Comparison of ENCODE assay signal across 1 cellular context in genomic region chr11:112073941-112074811, GRCh38.
A peak's percentile ranks its signal among the peaks of the same experiment; 100 is the strongest.
TF ChIP-seq lines count a peak whose summit lies in the region.

NKAPD1 (plus strand) TSS chr11:112074299; CDS start chr11:112075575, 1,276 bp downstream.
PIH1D2 (minus strand) TSS chr11:112074017; CDS start chr11:112073174, 843 bp downstream.

TF ChIP-seq in K562, 482 proteins besides CTCF, POLR2A, EP300 and RAD21 (continued from another document and continues in another):
- 0 out of 2 replicates have a peak, but pooled peaks have one; percentile 48 for TF ChIP-seq FOXP4 (CRISPR knock-in tag; IDR thresholded peaks at IDR 0.05; ENCODE audit: borderline replicate concordance)
- TF ChIP-seq ATF1 (CRISPR knock-in tag; IDR thresholded peaks at IDR 0.05) = no peak
- peak; percentile 82 for TF ChIP-seq ATF1 (tag; IDR thresholded peaks at IDR 0.05)
- peak; percentile 47 for TF ChIP-seq MAX (CRISPR knock-in tag; IDR thresholded peaks at IDR 0.05)
- TF ChIP-seq ZNF23 (CRISPR knock-in tag; IDR thresholded peaks at IDR 0.05) = no peak
- TF ChIP-seq BRD4 (IDR thresholded peaks at IDR 0.05) = peak; percentile 94
- no peak for TF ChIP-seq PCBP2 (IDR thresholded peaks at IDR 0.05; ENCODE audit: low read depth, low read length, poor library complexity, severe bottlenecking)
- TF ChIP-seq USF1 (CRISPR knock-in tag; IDR thresholded peaks at IDR 0.05) = 0 out of 2 replicates have a peak, but pooled peaks have one; percentile 40
- TF ChIP-seq ZNF431 (CRISPR knock-in tag; IDR thresholded peaks at IDR 0.05) = no peak
- peak; percentile 92 for TF ChIP-seq TOE1 (IDR thresholded peaks at IDR 0.05; ENCODE audit: borderline replicate concordance)
- no peak for TF ChIP-seq TOE1 (CRISPR knock-in tag; IDR thresholded peaks at IDR 0.05; ENCODE audit: borderline replicate concordance, low read depth)
- TF ChIP-seq SIN3A (IDR thresholded peaks at IDR 0.05; ENCODE audit: borderline replicate concordance in 2 of 2, control insufficient read depth in 1 of 2, low read depth in 2 of 2, low read length in 2 of 2) = peak; percentile 87 to 89; a peak in 3 of 4 replicates
- TF ChIP-seq SIX5 (IDR thresholded peaks at IDR 0.05; ENCODE audit: borderline replicate concordance in 1 of 2, insufficient read depth in 1 of 2, low read depth in 1 of 2, low read length in 2 of 2) = peak; percentile 24 to 28; a peak in 2 of 4 replicates
- TF ChIP-seq CBX3 (IDR thresholded peaks at IDR 0.05; ENCODE audit: borderline replicate concordance in 1 of 2, low read length in 2 of 2) = peak in 1 of 2 experiments; percentile 51; a peak in 1 of 3 replicates
- TF ChIP-seq PYGO2 (tag; IDR thresholded peaks at IDR 0.05) = 0 out of 2 replicates have a peak, but pooled peaks have one; percentile 15
- TF ChIP-seq MXD1 (CRISPR knock-in tag; IDR thresholded peaks at IDR 0.05; ENCODE audit: borderline replicate concordance, poor library complexity, severe bottlenecking) = peak; percentile 13
- TF ChIP-seq ARNT (IDR thresholded peaks at IDR 0.05) = peak; percentile 90 to 96; a peak in 3 of 4 replicates
- TF ChIP-seq PML (IDR thresholded peaks at IDR 0.05; ENCODE audit: low read length) = peak; percentile 37; the same call in 1 of the 2 replicates
- TF ChIP-seq YY1 (IDR thresholded peaks at IDR 0.05; ENCODE audit: borderline replicate concordance in 1 of 3, control insufficient read depth in 1 of 3, extremely low read depth in 1 of 3, insufficient read depth in 3 of 3, insufficient read length in 1 of 3, insufficient replicate concordance in 2 of 3, low read depth in 1 of 3, low read length in 2 of 3) = peak in 1 of 3 experiments; percentile 30
- peak; percentile 59; the same call in 1 of the 2 replicates for TF ChIP-seq SMARCE1 (IDR thresholded peaks at IDR 0.05)
- TF ChIP-seq SMAD2 (IDR thresholded peaks at IDR 0.05; ENCODE audit: low read depth, low read length) = no peak
- TF ChIP-seq TRIM28 (IDR thresholded peaks at IDR 0.05) = peak; percentile 92
- TF ChIP-seq FOXA1 (IDR thresholded peaks at IDR 0.05; ENCODE audit: borderline replicate concordance) = no peak
- TF ChIP-seq MAFK (IDR thresholded peaks at IDR 0.05; ENCODE audit: low read length) = no peak
- no peak for TF ChIP-seq STAT6 (CRISPR knock-in tag; IDR thresholded peaks at IDR 0.05)
- peak; percentile 76 for TF ChIP-seq RBFOX2 (IDR thresholded peaks at IDR 0.05; ENCODE audit: low read depth, low read length)
- no peak for TF ChIP-seq SMC3 (conservative IDR thresholded peaks at IDR 0.05; ENCODE audit: insufficient read depth, low read depth, low read length)
- no peak for TF ChIP-seq HOXB6 (CRISPR knock-in tag; IDR thresholded peaks at IDR 0.05; ENCODE audit: borderline replicate concordance)
- no peak for TF ChIP-seq ZNF445 (CRISPR knock-in tag; IDR thresholded peaks at IDR 0.05; ENCODE audit: low read depth)
- TF ChIP-seq TRIM25 (IDR thresholded peaks at IDR 0.05; ENCODE audit: borderline replicate concordance) = no peak
- peak; percentile 88 for TF ChIP-seq PKNOX1 (IDR thresholded peaks at IDR 0.05)
- TF ChIP-seq DNMT1 (IDR thresholded peaks at IDR 0.05) = peak; percentile 91; the same call in 1 of the 2 replicates
- peak; percentile 100 for TF ChIP-seq ZBTB40 (IDR thresholded peaks at IDR 0.05)
- no peak for TF ChIP-seq ZBTB40 (CRISPR knock-in tag; IDR thresholded peaks at IDR 0.05)
- peak; percentile 54; the same call in 1 of the 2 replicates for TF ChIP-seq RAD51 (IDR thresholded peaks at IDR 0.05; ENCODE audit: borderline replicate concordance, low read depth)
- peak; percentile 38; the same call in 1 of the 2 replicates for TF ChIP-seq STAT5A (IDR thresholded peaks at IDR 0.05; ENCODE audit: borderline replicate concordance, low read length)
- TF ChIP-seq TEAD1 (CRISPR knock-in tag; IDR thresholded peaks at IDR 0.05) = peak in 1 of 2 experiments; percentile 73; a peak in 1 of 4 replicates
- no peak for TF ChIP-seq ELK3 (CRISPR knock-in tag; IDR thresholded peaks at IDR 0.05)
